Comparison of ENCODE assay signal across 7 cellular contexts in the genomic region with DNA sequence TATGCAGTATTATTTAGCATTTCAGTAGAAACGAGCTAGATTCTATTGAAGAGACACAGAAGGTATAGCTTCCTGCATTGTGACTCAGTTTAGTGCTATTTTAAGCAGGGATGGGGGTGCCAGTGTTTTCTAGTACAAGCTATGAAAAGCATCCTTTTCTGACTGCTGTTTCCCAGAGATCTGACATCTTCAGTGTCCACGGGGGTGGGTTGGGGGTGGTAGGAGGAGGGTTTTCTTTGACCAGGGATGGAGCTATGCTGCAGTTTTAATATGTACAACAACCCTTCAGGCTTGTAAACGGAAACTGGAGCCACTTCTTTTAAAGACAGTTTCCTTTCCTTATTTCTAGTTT. TPM values are rescaled to one million over a fixed set of nuclear protein-coding genes. Genes with fewer than 3 reads are reported as not detected.
DNase-seq lines count a peak whose midpoint lies in the region; ATAC-seq and TF ChIP-seq lines count a peak whose summit lies in the region.

No MANE protein-coding gene starts in this region.

- no peak overlapping the region for H3K18ac ChIP-seq in H9 (ENCODE audit: insufficient read length, low read depth, low read length)

- peaks cover 32% of the 10 kb centered on the region for H3F3A ChIP-seq in SK-N-SH (replicated peaks; ENCODE audit: insufficient read depth)

- H3K4me2 ChIP-seq in H9 (ENCODE audit: insufficient read depth, insufficient read length, low read length) (peak overlapping the region; percentile 99), SK-N-SH (peak overlapping the region; percentile 94), hepatocyte (peak overlapping the region; percentile 92)

- no peak overlapping the region for H3K4ac ChIP-seq in H9 (ENCODE audit: low read depth, low read length)

- TF ChIP-seq CTCF in H9 (conservative IDR thresholded peaks at IDR 0.05) = no peak
- no peak for TF ChIP-seq CTCF in SK-N-SH (IDR thresholded peaks at IDR 0.05)
- TF ChIP-seq CTCF in hepatocyte (IDR thresholded peaks at IDR 0.05; ENCODE audit: poor library complexity) = no peak
- no peak for TF ChIP-seq CTCF in spleen (IDR thresholded peaks at IDR 0.05 in 8 of 11, conservative IDR thresholded peaks at IDR 0.05 in 3 of 11)

- POLR2A ChIA-PET in SK-N-SH (lab: Yijun Ruan, JAX) = no interaction called here

- H4K8ac ChIP-seq in H9 (replicated peaks; ENCODE audit: insufficient read length, low read depth, low read length) = no peak overlapping the region

- no peaks in the 10 kb centered on the region for H3K4me1 ChIP-seq in H9 (ENCODE audit: insufficient read depth, low read length)
- peaks cover 5 to 9% of the 10 kb centered on the region in 2 experiments for H3K4me1 ChIP-seq in SK-N-SH (ENCODE audit: control insufficient read depth in 1 of 2, insufficient read depth in 2 of 2, low read depth in 1 of 2, low read length in 1 of 2)
- no peaks in the 10 kb centered on the region for H3K4me1 ChIP-seq in hepatocyte (ENCODE audit: insufficient read depth)
- peaks cover 7 to 40% (median 26%) of the 10 kb centered on the region in 6 donors for H3K4me1 ChIP-seq in spleen

- no peak overlapping the region for H2BK12ac ChIP-seq in H9 (ENCODE audit: insufficient read length, low read depth, low read length)

- no peaks in the 10 kb centered on the region for H3K36me3 ChIP-seq in SK-N-SH (replicated peaks in 1 of 2; ENCODE audit: control insufficient read depth in 1 of 2, insufficient read depth in 2 of 2, low read length in 1 of 2)
- no peaks in the 10 kb centered on the region for H3K36me3 ChIP-seq in hepatocyte (replicated peaks; ENCODE audit: insufficient read depth, low read depth)
- no peaks in the 10 kb centered on the region for H3K36me3 ChIP-seq in spleen

- no peaks in the 10 kb centered on the region for H3K9me3 Mint-ChIP-seq in H9

- H4K91ac ChIP-seq in H9 (ENCODE audit: insufficient read length, low read depth, low read length) = no peak overlapping the region

- peaks cover 22% of the 10 kb centered on the region for H3K23me2 ChIP-seq in H9 (ENCODE audit: insufficient read length, low read depth, low read length, poor library complexity, severe bottlenecking)

- H3K79me2 ChIP-seq in H9 (ENCODE audit: insufficient read depth, low read length) (no peaks in the 10 kb centered on the region), SK-N-SH (ENCODE audit: insufficient read depth) (no peaks in the 10 kb centered on the region; the same call in 1 of the 2 replicates), hepatocyte (no peaks in the 10 kb centered on the region)

- H2BK5ac ChIP-seq in H9 (ENCODE audit: insufficient read length, low read length) = no peak overlapping the region

- H3K9me2 ChIP-seq in SK-N-SH = no peaks in the 10 kb centered on the region
- no peaks in the 10 kb centered on the region for H3K9me2 ChIP-seq in hepatocyte (replicated peaks; ENCODE audit: insufficient read depth)

- H3K9me3 ChIP-seq in H9 (ENCODE audit: control insufficient read depth, low read depth, low read length) (no peaks in the 10 kb centered on the region), SK-N-SH (no peaks in the 10 kb centered on the region), hepatocyte (ENCODE audit: low read depth) (no peaks in the 10 kb centered on the region), spleen (no peaks in the 10 kb centered on the region)

- no peak for TF ChIP-seq POLR2A in spleen (IDR thresholded peaks at IDR 0.05)

- H3K9ac ChIP-seq in H9 (ENCODE audit: extremely low read depth, insufficient read length, low read length) = no peak overlapping the region
- peak overlapping the region; percentile 97 for H3K9ac ChIP-seq in SK-N-SH

- no peak overlapping the region for H3K14ac ChIP-seq in H9 (ENCODE audit: insufficient read depth, low read length)

- no peak for TF ChIP-seq EP300 in SK-N-SH (IDR thresholded peaks at IDR 0.05; ENCODE audit: borderline replicate concordance in 1 of 2, low read depth in 1 of 2, low read length in 1 of 2)

- ATAC-seq in GM21423 (IDR thresholded peaks at IDR 0.05; ENCODE audit: unreplicated experiment) (no peak), GM18858 (IDR thresholded peaks at IDR 0.05; ENCODE audit: unreplicated experiment) (no peak)

- H2AK5ac ChIP-seq in H9 (ENCODE audit: insufficient read length, low read length) = no peak overlapping the region

- no peak overlapping the region for H3K23ac ChIP-seq in H9 (ENCODE audit: insufficient read length, low read depth, low read length)

- CTCF ChIA-PET in SK-N-SH (lab: Yijun Ruan, JAX) = interaction anchor here (1.2 to 2.5 kb wide), 3 partner anchors 13 to 78 kb away, joined by 5 to 7 read pairs (median 6); no protein-coding TSS in a partner anchor

- no peak overlapping the region for H4K5ac ChIP-seq in H9 (ENCODE audit: insufficient read length, low read depth, low read length)

- H3K4me3 Mint-ChIP-seq in H9 = no peak overlapping the region

- no CpG with 5 or more reads among the region's 3 CpGs for WGBS in H9 (ENCODE audit: extremely low coverage, insufficient read length, low lambda C conversion rate)
- 4% methylated on average over 3 of the region's 3 CpGs for WGBS in SK-N-SH (ENCODE audit: low lambda C conversion rate)
- 2% methylated on average over 3 of the region's 3 CpGs for WGBS in hepatocyte (ENCODE audit: low lambda C conversion rate, missing lambda C conversion rate)
- WGBS in spleen, 5 donors = 0 to 3% (median 1%) methylated on average over 3 of the region's 3 CpGs

- peak overlapping the region; percentile 65 to 91 for H3K4me3 ChIP-seq in SK-N-SH (ENCODE audit: low read depth in 2 of 2, low read length in 1 of 2)
- H3K4me3 ChIP-seq in hepatocyte = peak overlapping the region; percentile 87
- H3K4me3 ChIP-seq in spleen = peak overlapping the region in 6 of 8 donors; percentile 45 to 77 (median 65)

- H2BK120ac ChIP-seq in H9 (ENCODE audit: low read depth, low read length, poor library complexity, severe bottlenecking) = no peak overlapping the region

- peaks cover 27% of the 10 kb centered on the region for H3K27me3 Mint-ChIP-seq in H9 (ENCODE audit: low read depth)

- H3K79me1 ChIP-seq in H9 (ENCODE audit: insufficient read depth, low read depth, low read length, poor library complexity, severe bottlenecking) = no peaks in the 10 kb centered on the region

- TF ChIP-seq RAD21 in SK-N-SH (IDR thresholded peaks at IDR 0.05; ENCODE audit: low read length) = no peak

- H3K27me3 ChIP-seq in H9 (ENCODE audit: insufficient read depth, low read length) (peaks cover 3% of the 10 kb centered on the region; the same call in 1 of the 2 replicates), SK-N-SH (ENCODE audit: insufficient read depth) (no peaks in the 10 kb centered on the region), hepatocyte (peaks cover 33% of the 10 kb centered on the region), spleen (replicated peaks in 1 of 7) (peaks cover 0 to 45% (median 0%) of the 10 kb centered on the region in 7 donors)

- H3K27ac Mint-ChIP-seq in H9 = no peak overlapping the region

- H3K27ac ChIP-seq in H9 (ENCODE audit: insufficient read length, low read depth, low read length) = no peak overlapping the region
- peak overlapping the region; percentile 95 to 96; a peak in 3 of 4 replicates for H3K27ac ChIP-seq in SK-N-SH (ENCODE audit: low read depth in 2 of 2, low read length in 1 of 2)
- no peak overlapping the region for H3K27ac ChIP-seq in hepatocyte
- peak overlapping the region in 1 of 8 donors; percentile 75 for H3K27ac ChIP-seq in spleen

- H3K56ac ChIP-seq in H9 (ENCODE audit: insufficient read length, low read depth, low read length) = no peak overlapping the region

- no peaks in the 10 kb centered on the region for H3K36me3 Mint-ChIP-seq in H9 (ENCODE audit: insufficient read depth in 1 of 3, low read depth in 3 of 3)

- H3K4me1 Mint-ChIP-seq in H9 = peaks cover 12 to 13% of the 10 kb centered on the region in 2 experiments

- no peak overlapping the region for H2BK20ac ChIP-seq in H9 (ENCODE audit: low read depth, low read length, poor library complexity, severe bottlenecking)

- no peak overlapping the region for H3T11ph ChIP-seq in H9 (ENCODE audit: low read length)

- DNase-seq in H9 = no peak
- DNase-seq in SK-N-SH = no peak
- peak; percentile 6 for DNase-seq in hepatocyte (ENCODE audit: low spot score)
- no peak for DNase-seq in spleen
- DNase-seq in posterior vena cava (ENCODE audit: low spot score) = no peak

- no peaks in the 10 kb centered on the region for H4K20me1 ChIP-seq in H9 (ENCODE audit: control insufficient read depth, insufficient read depth, insufficient read length)
- H4K20me1 ChIP-seq in SK-N-SH (ENCODE audit: insufficient read depth) = no peaks in the 10 kb centered on the region
- no peaks in the 10 kb centered on the region for H4K20me1 ChIP-seq in hepatocyte (ENCODE audit: insufficient read depth, poor library complexity, severe bottlenecking)

- H2AFZ ChIP-seq in H9 (ENCODE audit: low read length) (no peak overlapping the region), SK-N-SH (ENCODE audit: low read depth) (peak overlapping the region; percentile 99), hepatocyte (peak overlapping the region; percentile 100)

- intact Hi-C loops in spleen (cut with DNase I; ENCODE audit: low total_unique reads) = no loop called here
- intact Hi-C loops in posterior vena cava (cut with DNase I) = loop anchor here in 1 of 2 donors (10.0 kb wide), 1 partner anchor 710 kb away; no protein-coding TSS in a partner anchor

- no peak overlapping the region for H2BK15ac ChIP-seq in H9 (ENCODE audit: low read depth, low read length)

TF ChIP-seq in SK-N-SH, 30 proteins besides CTCF, POLR2A, EP300 and RAD21 (continues in another document):
- TF ChIP-seq, protein P1, sequence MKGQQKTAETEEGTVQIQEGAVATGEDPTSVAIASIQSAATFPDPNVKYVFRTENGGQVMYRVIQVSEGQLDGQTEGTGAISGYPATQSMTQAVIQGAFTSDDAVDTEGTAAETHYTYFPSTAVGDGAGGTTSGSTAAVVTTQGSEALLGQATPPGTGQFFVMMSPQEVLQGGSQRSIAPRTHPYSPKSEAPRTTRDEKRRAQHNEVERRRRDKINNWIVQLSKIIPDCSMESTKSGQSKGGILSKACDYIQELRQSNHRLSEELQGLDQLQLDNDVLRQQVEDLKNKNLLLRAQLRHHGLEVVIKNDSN (IDR thresholded peaks at IDR 0.05; ENCODE audit: borderline replicate concordance, low read depth) = no peak
- TF ChIP-seq SIN3A (IDR thresholded peaks at IDR 0.05; ENCODE audit: borderline replicate concordance, low read depth, low read length) (no peak), MXI1 (IDR thresholded peaks at IDR 0.05; ENCODE audit: low read depth, low read length) (no peak), MEF2A (IDR thresholded peaks at IDR 0.05; ENCODE audit: borderline replicate concordance, low read depth) (peak; percentile 43; the same call in 1 of the 2 replicates)

RNA-seq across cellular contexts. Expression of a gene that starts 2.7 kb away (rescaled TPM):
- total RNA-seq in H9 (2021) (0.13 and 0.44 TPM in 2 replicates), hepatocyte (2.4 and 2.8 TPM in 2 replicates), spleen (1 to 10 TPM in 2 of 7 donors, under 1 TPM in 5; 0.26 to 1.3 (median 0.55) TPM), posterior vena cava (10 to 100 TPM; 25.7 to 27.9 TPM)
- polyA plus RNA-seq in SK-N-SH (2012; rRNA removed) (0.21 TPM in 2 replicates), hepatocyte (0.47 and 1.0 TPM in 2 replicates), spleen (under 1 TPM; 0.07 to 0.70 (median 0.33) TPM)
- 0.36 and 0.39 TPM in 2 replicates for polyA plus RNA-seq in SK-N-SH (2012; cell fraction: cytosol; rRNA removed)
- polyA plus RNA-seq in SK-N-SH (2012; cell fraction: nucleus; rRNA removed) = 0.14 and 0.33 TPM in 2 replicates

Comparison
In these comparisons a context has a peak if more than half of its experiments do, and no peak if none do; other contexts are left out.
1. H3K27ac ChIP-seq: peak in SK-N-SH (2 of 2); none in H9 (single experiment) and hepatocyte (single experiment).
2. Peak in every context shown above with its lines, with median percentiles within 50 percentile points of each other: H3K4me2 ChIP-seq and H3K4me3 ChIP-seq.